In the genomic region with DNA sequence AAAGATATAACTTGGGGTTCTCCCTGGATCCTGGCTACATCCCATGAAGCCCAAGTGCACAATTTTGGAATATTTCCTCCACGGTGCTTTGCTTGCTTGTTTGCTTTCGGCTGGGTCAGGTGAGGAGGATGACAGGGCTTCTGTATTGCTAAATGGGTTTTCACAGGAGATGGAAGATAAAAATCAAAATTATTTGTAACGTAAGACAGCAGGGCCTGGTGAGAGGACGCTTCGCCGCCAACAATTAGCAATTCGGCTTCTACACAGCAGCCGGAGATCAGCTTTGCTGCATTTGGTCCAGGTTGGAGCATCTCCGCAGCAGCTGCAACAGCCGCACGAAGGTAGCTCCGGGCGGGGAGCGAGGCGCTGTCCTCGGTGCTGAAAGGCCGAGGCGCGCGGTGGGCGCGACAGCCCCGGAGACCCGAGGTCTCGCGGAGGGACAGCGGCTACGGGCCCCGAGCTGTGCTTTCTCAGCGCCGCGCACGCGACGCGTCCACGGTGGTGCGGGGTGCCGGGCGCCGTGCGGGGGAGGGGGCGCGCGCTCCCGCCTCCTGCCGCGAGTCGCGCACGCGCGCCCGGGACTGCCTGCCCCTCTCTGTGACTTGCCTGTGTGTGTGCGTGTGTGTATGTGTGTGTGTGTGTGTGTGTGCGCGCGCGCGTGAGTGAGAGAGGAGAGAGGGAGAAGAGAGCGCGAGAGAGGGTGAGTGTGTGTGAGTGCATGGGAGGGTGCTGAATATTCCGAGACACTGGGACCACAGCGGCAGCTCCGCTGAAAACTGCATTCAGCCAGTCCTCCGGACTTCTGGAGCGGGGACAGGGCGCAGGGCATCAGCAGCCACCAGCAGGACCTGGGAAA, we compare ENCODE assay signal across 1 cellular context.
A peak's percentile ranks its signal among the peaks of the same experiment; 100 is the strongest.
TF ChIP-seq lines count a peak whose summit lies in the region.

A gene (plus strand): TSS at position 703 of the 856 bp plus-strand sequence. CDS start 315 bp downstream, outside the sequence.

TF ChIP-seq in SK-N-SH, 30 proteins besides CTCF, POLR2A, EP300 and RAD21 (continued from another document):
- TF ChIP-seq, protein P1, sequence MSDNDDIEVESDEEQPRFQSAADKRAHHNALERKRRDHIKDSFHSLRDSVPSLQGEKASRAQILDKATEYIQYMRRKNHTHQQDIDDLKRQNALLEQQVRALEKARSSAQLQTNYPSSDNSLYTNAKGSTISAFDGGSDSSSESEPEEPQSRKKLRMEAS (IDR thresholded peaks at IDR 0.05; ENCODE audit: low read depth), result peak; percentile 49; the same call in 1 of the 2 replicates
- no peak for TF ChIP-seq NFIC (IDR thresholded peaks at IDR 0.05; ENCODE audit: borderline replicate concordance)
- peak; percentile 58; the same call in 1 of the 2 replicates for TF ChIP-seq NRF1 (IDR thresholded peaks at IDR 0.05; ENCODE audit: low read depth, low read length)
